Comparison of ENCODE assay signal across 23 cellular contexts in the genomic region with DNA sequence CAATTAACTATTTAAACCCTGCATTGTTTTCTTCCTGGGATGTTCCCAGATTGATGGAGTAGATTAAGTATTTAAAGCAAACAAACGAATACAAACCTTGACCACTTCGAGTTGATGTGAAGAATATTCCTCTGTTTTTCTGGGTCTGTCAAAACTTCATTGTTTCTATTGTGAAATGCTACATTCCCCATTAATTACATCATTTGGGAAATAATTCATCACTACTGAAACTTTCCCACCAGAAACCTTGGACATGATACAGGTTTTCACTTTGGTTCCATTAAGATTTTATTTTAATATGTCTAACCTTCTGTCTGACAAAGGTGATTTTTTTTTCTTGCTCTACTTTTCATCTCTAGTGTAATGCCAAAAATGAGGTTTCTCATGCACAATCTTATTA.
"Had no signal": no experiment of that assay in that cellular context is flagged by ENCODE, and none has a peak within 500 bp of the region (broad histone marks: within the 10 kb centered on the region; RNA-seq: fewer than 3 reads in every experiment).

No MANE protein-coding gene starts in this region.

- H3K9me3 Mint-ChIP-seq: activated CD4-positive, alpha-beta memory T cell treated with anti-CD3 and anti-CD28 coated beads for 36 hours; activated naive CD4-positive, alpha-beta T cell treated with anti-CD3 and anti-CD28 coated beads, Interleukin-2, amount 50 U/mL, for 24 hours; WTC11 had no signal

- H3K4me1 Mint-ChIP-seq: activated naive CD4-positive, alpha-beta T cell treated with anti-CD3 and anti-CD28 coated beads, Interleukin-2, amount 50 U/mL, for 24 hours; natural killer cell; stimulated activated naive B cell treated with anti-CD40 and anti-IgM and Interleukin-4, amounts not matched to agents 10 μg/mL and 1 μg/mL and 100 μg/mL, for 72 hours; WTC11 had no signal

- ATAC-seq: gastrocnemius medialis; natural killer cell; stimulated activated naive B cell treated with anti-CD40 and anti-IgM and Interleukin-4, amounts not matched to agents 10 μg/mL and 1 μg/mL and 100 μg/mL, for 72 hours; WTC11 had no signal

- H3K27ac Mint-ChIP-seq: activated CD4-positive, alpha-beta memory T cell treated with anti-CD3 and anti-CD28 coated beads for 36 hours; activated naive CD4-positive, alpha-beta T cell treated with anti-CD3 and anti-CD28 coated beads, Interleukin-2, amount 50 U/mL, for 24 hours; dendritic cell treated with granulocyte-macrophage colony-stimulating factor and Interleukin-4, amounts not matched to agents 40 ng/mL and 50 ng/mL, for 4 days; natural killer cell; stimulated activated naive B cell treated with anti-CD40 and anti-IgM and Interleukin-4, amounts not matched to agents 10 μg/mL and 1 μg/mL and 100 μg/mL, for 72 hours; WTC11 had no signal

- H3K4me3 ChIP-seq: cardiac muscle cell, gastrocnemius medialis, left ventricle myocardium inferior, testis, uterus had no signal

- H3K27me3 Mint-ChIP-seq: activated CD4-positive, alpha-beta memory T cell treated with anti-CD3 and anti-CD28 coated beads for 36 hours; activated naive CD4-positive, alpha-beta T cell treated with anti-CD3 and anti-CD28 coated beads, Interleukin-2, amount 50 U/mL, for 24 hours; dendritic cell treated with granulocyte-macrophage colony-stimulating factor and Interleukin-4, amounts not matched to agents 40 ng/mL and 50 ng/mL, for 4 days; progenitor cell of endocrine pancreas; stimulated activated naive B cell treated with anti-CD40 and anti-IgM and Interleukin-4, amounts not matched to agents 10 μg/mL and 1 μg/mL and 100 μg/mL, for 72 hours had no signal

- H3K4me3 Mint-ChIP-seq: activated CD4-positive, alpha-beta memory T cell treated with anti-CD3 and anti-CD28 coated beads for 36 hours; activated naive CD4-positive, alpha-beta T cell treated with anti-CD3 and anti-CD28 coated beads, Interleukin-2, amount 50 U/mL, for 24 hours; dendritic cell treated with granulocyte-macrophage colony-stimulating factor and Interleukin-4, amounts not matched to agents 40 ng/mL and 50 ng/mL, for 4 days; natural killer cell; stimulated activated naive B cell treated with anti-CD40 and anti-IgM and Interleukin-4, amounts not matched to agents 10 μg/mL and 1 μg/mL and 100 μg/mL, for 72 hours; WTC11 had no signal

- H3K36me3 Mint-ChIP-seq: activated CD4-positive, alpha-beta memory T cell treated with anti-CD3 and anti-CD28 coated beads for 36 hours; activated naive CD4-positive, alpha-beta T cell treated with anti-CD3 and anti-CD28 coated beads, Interleukin-2, amount 50 U/mL, for 24 hours; natural killer cell; stimulated activated naive B cell treated with anti-CD40 and anti-IgM and Interleukin-4, amounts not matched to agents 10 μg/mL and 1 μg/mL and 100 μg/mL, for 72 hours; WTC11 had no signal

- DNase-seq: activated CD4-positive, alpha-beta memory T cell treated with anti-CD3 and anti-CD28 coated beads for 36 hours; activated CD4-positive, alpha-beta T cell treated with anti-CD3 and anti-CD28 coated beads for 4 hours; activated gamma-delta T cell; activated T-cell treated with anti-CD3 and anti-CD28 coated beads for 4 hours; aorta; effector CD4-positive, alpha-beta T cell; erythroblast; gastrocnemius medialis; hippocampal formation; left ventricle myocardium inferior; midbrain; natural killer cell; stimulated activated CD4-positive, alpha-beta T cell treated with anti-CD3 and anti-CD28 coated beads, Interleukin-2, amount 100 ng/mL, for 48 hours; stimulated activated CD8-positive, alpha-beta memory T cell treated with anti-CD3 and anti-CD28 coated beads, Interleukin-4, amount 100 ng/mL, for 48 hours; stimulated activated naive B cell treated with anti-CD40 and anti-IgM and Interleukin-4, amounts not matched to agents 10 μg/mL and 1 μg/mL and 100 μg/mL, for 72 hours; T1000; testis; uterus had no signal
